In the genomic region with DNA sequence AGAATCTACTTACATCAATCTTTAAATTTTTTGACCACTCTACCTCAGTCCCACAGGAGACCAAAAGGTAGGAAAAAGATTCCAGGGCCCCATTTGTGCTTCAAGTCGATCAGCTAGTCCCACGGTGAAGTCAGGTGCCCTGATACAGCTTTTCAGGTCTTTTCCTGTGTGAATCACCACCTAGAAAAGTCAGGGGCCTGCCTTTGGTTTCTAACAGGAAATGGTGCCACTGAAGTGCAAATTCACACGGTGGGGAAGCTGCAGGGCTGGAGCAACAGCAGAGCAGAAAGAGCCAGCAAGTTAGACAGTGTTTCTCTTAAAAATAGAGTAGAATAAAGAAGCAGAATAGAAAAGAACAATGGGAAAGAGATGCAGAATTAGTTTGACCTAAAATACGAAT, we compare ENCODE assay signal across 8 cellular contexts.
DNase-seq lines count a peak whose midpoint lies in the region; ATAC-seq and TF ChIP-seq lines count a peak whose summit lies in the region.

No MANE protein-coding gene starts in this region.

- no peak overlapping the region for H3K4me3 ChIP-seq in tibial artery

- no peaks in the 10 kb centered on the region for H3K9me3 ChIP-seq in tibial artery

- no peak overlapping the region for H3K27ac ChIP-seq in foreskin keratinocyte
- no peak overlapping the region for H3K27ac ChIP-seq in tibial artery

- DNase-seq in NCI-H146 (lab: John Stamatoyannopoulos, UW) (peak; percentile 31), NCI-H146 treated with DMSO at 0.1 percent for 48 hours (lab: John Stamatoyannopoulos, UW; ENCODE audit: unreplicated experiment) (no peak), foreskin keratinocyte (peak in 1 of 2 donors; percentile 36), tibial artery (no peak), NCI-H1105 (lab: John Stamatoyannopoulos, UW) (no peak)
- DNase-seq in activated CD4-positive, alpha-beta T cell treated with anti-CD3 and anti-CD28 coated beads, Interleukin-2, amount 50 U/mL, for 48 hours: peak; percentile 51 to 66
- peak; percentile 39 to 54 for DNase-seq in stimulated activated CD8-positive, alpha-beta memory T cell treated with anti-CD3 and anti-CD28 coated beads, Interleukin-15, amount 100 ng/mL, for 4 hours (ENCODE audit: low read depth in 2 of 2)

- no peaks in the 10 kb centered on the region for H3K36me3 ChIP-seq in tibial artery

- TF ChIP-seq CTCF in foreskin keratinocyte (conservative IDR thresholded peaks at IDR 0.05) (no peak), tibial artery (IDR thresholded peaks at IDR 0.05) (no peak)

- H3K27me3 ChIP-seq in foreskin keratinocyte (no peaks in the 10 kb centered on the region), tibial artery (no peaks in the 10 kb centered on the region)

- intact Hi-C loops in tibial artery (cut with DNase I; ENCODE audit: low total_unique reads): no loop called here

- ATAC-seq in HG03439 (IDR thresholded peaks at IDR 0.05; ENCODE audit: unreplicated experiment): peak; percentile 91
- peak; percentile 40 for ATAC-seq in foreskin keratinocyte

- H3K4me1 ChIP-seq in foreskin keratinocyte (no peaks in the 10 kb centered on the region), tibial artery (peaks cover 0 to 23% (median 7%) of the 10 kb centered on the region in 4 donors)

Comparison
In these comparisons a context has a peak if more than half of its experiments do, and no peak if none do; other contexts are left out.
1. DNase-seq: peak in NCI-H146 (single experiment), activated CD4-positive, alpha-beta T cell treated with anti-CD3 and anti-CD28 coated beads, Interleukin-2, amount 50 U/mL, for 48 hours (2 of 2) and stimulated activated CD8-positive, alpha-beta memory T cell treated with anti-CD3 and anti-CD28 coated beads, Interleukin-15, amount 100 ng/mL, for 4 hours (2 of 2); none in NCI-H146 treated with DMSO at 0.1 percent for 48 hours (single experiment), tibial artery (0 of 2) and NCI-H1105 (single experiment).